In genomic region chr5:102678267-102679058, GRCh38 we compare ENCODE assay signal across 19 cellular contexts.
DNase-seq lines count a peak whose midpoint lies in the region; ATAC-seq and TF ChIP-seq lines count a peak whose summit lies in the region.
"Had no signal": no experiment of that assay in that cellular context is flagged by ENCODE, and none has a peak within 500 bp of the region (broad histone marks: within the 10 kb centered on the region; RNA-seq: fewer than 3 reads in every experiment).

No MANE protein-coding gene starts in this region.

- 71 to 73% methylated on average over 4 of the region's 4 CpGs for WGBS in GM23248 (ENCODE audit: low coverage in 1 of 2, low lambda C conversion rate in 2 of 2, missing lambda C conversion rate in 2 of 2), 2 experiments
- WGBS in mesenchymal stem cell = 88% methylated on average over 4 of the region's 4 CpGs
- 89 to 100% methylated on average over 2 to 4 of the region's 4 CpGs for WGBS in endodermal cell (ENCODE audit: insufficient coverage in 1 of 2, insufficient read length in 1 of 2), 2 experiments

- DNase-seq in GM23248 (peak; percentile 84), NCI-H446 (lab: John Stamatoyannopoulos, UW) (peak; percentile 62 to 85), cardiac fibroblast (ENCODE audit: low read depth in 2 of 2) (peak; percentile 23 to 70), mesenchymal stem cell (no peak), endodermal cell (no peak)
- DNase-seq: activated CD4-positive, alpha-beta T cell treated with anti-CD3 and anti-CD28 coated beads for 4 hours; activated naive CD4-positive, alpha-beta T cell treated with anti-CD3 and anti-CD28 coated beads, Interleukin-2, amount 10 ng/mL, durations not matched to agents 7 days and 5 days; activated T-cell treated with anti-CD3 and anti-CD28 coated beads for 4 hours; central memory CD4-positive, alpha-beta T cell; heart right ventricle; mucosa of descending colon; NK-92 treated with Interleukin-12 subunit alpha and Interleukin-12 subunit beta, amount 100 ng/mL, for 24 hours; SHP77 treated with DMSO at 0.1 percent for 48 hours; stimulated activated CD4-positive, alpha-beta T cell treated with anti-CD3 and anti-CD28 coated beads, Interleukin-2, amount 100 ng/mL, for 48 hours; T1000 had no signal

- H3K9me3 ChIP-seq in GM23248 (ENCODE audit: low read depth) (no peaks in the 10 kb centered on the region), mesenchymal stem cell (ENCODE audit: control insufficient read depth, low read length) (no peaks in the 10 kb centered on the region), endodermal cell (ENCODE audit: control insufficient read depth, low read length) (no peaks in the 10 kb centered on the region)
- H3K9me3 ChIP-seq: heart right ventricle, mucosa of descending colon, neutrophil had no signal

- no peaks in the 10 kb centered on the region for H4K20me1 ChIP-seq in GM23248 (ENCODE audit: insufficient read depth)

- H3K4me1 ChIP-seq in GM23248 (ENCODE audit: insufficient read depth) (peaks cover 27% of the 10 kb centered on the region), mesenchymal stem cell (ENCODE audit: control insufficient read depth, insufficient read depth, low read depth, low read length) (no peaks in the 10 kb centered on the region), endodermal cell (ENCODE audit: control insufficient read depth, insufficient read depth, low read length) (no peaks in the 10 kb centered on the region)
- H3K4me1 ChIP-seq: heart right ventricle had no signal

- H3K4me3 ChIP-seq in GM23248 = no peak overlapping the region; the same call in 1 of the 2 replicates
- H3K4me3 ChIP-seq in cardiac fibroblast (replicated peaks in 1 of 2; ENCODE audit: low read depth in 2 of 2, low read length in 2 of 2) = no peak overlapping the region
- H3K4me3 ChIP-seq in mesenchymal stem cell (ENCODE audit: insufficient read depth in 1 of 2, low read depth in 1 of 2, low read length in 2 of 2) = no peak overlapping the region
- H3K4me3 ChIP-seq in endodermal cell (ENCODE audit: low read length) = no peak overlapping the region
- H3K4me3 ChIP-seq: heart right ventricle, mucosa of descending colon had no signal

- H3K4me3 Mint-ChIP-seq in endodermal cell = no peak overlapping the region
- H3K4me3 Mint-ChIP-seq: activated naive CD4-positive, alpha-beta T cell treated with anti-CD3 and anti-CD28 coated beads, Interleukin-2, amount 10 ng/mL, durations not matched to agents 7 days and 5 days; CD14-positive monocyte had no signal

- H2BK15ac ChIP-seq in mesenchymal stem cell (ENCODE audit: low read depth, poor library complexity, severe bottlenecking) = no peak overlapping the region

- H3K79me1 ChIP-seq in mesenchymal stem cell (replicated peaks; ENCODE audit: low read length, poor library complexity, severe bottlenecking) = no peaks in the 10 kb centered on the region

- no peak overlapping the region for H3K23ac ChIP-seq in mesenchymal stem cell (ENCODE audit: low read length in 2 of 2)

- H2AFZ ChIP-seq in GM23248 (no peak overlapping the region), mesenchymal stem cell (ENCODE audit: low read depth, low read length) (no peak overlapping the region)

- no peaks in the 10 kb centered on the region for H3K36me3 ChIP-seq in GM23248 (ENCODE audit: low read depth)
- no peaks in the 10 kb centered on the region for H3K36me3 ChIP-seq in mesenchymal stem cell (ENCODE audit: control insufficient read depth in 1 of 2, insufficient read depth in 2 of 2, low read depth in 1 of 2, low read length in 2 of 2)
- no peaks in the 10 kb centered on the region for H3K36me3 ChIP-seq in endodermal cell (ENCODE audit: control insufficient read depth, insufficient read depth, low read length)
- H3K36me3 ChIP-seq: heart right ventricle, neutrophil had no signal

- ATAC-seq in HG03378 (IDR thresholded peaks at IDR 0.05; ENCODE audit: unreplicated experiment) (no peak), GM19023 (IDR thresholded peaks at IDR 0.05; ENCODE audit: unreplicated experiment) (no peak)
- ATAC-seq: heart right ventricle, mucosa of descending colon had no signal

- H3K9me3 Mint-ChIP-seq in endodermal cell = peaks cover 6% of the 10 kb centered on the region
- H3K9me3 Mint-ChIP-seq: activated naive CD4-positive, alpha-beta T cell treated with anti-CD3 and anti-CD28 coated beads, Interleukin-2, amount 10 ng/mL, durations not matched to agents 7 days and 5 days had no signal

- no peak overlapping the region for H2BK12ac ChIP-seq in mesenchymal stem cell (ENCODE audit: low read length in 2 of 2)

- H3K27ac Mint-ChIP-seq in endodermal cell = no peak overlapping the region
- H3K27ac Mint-ChIP-seq: activated naive CD4-positive, alpha-beta T cell treated with anti-CD3 and anti-CD28 coated beads, Interleukin-2, amount 10 ng/mL, durations not matched to agents 7 days and 5 days; CD14-positive monocyte had no signal

- H3K9ac ChIP-seq in GM23248 (no peak overlapping the region), mesenchymal stem cell (ENCODE audit: low read length) (peak overlapping the region; percentile 58), endodermal cell (ENCODE audit: extremely low read depth, low read length, poor library complexity, severe bottlenecking) (no peak overlapping the region)

- no peak overlapping the region for H3K4ac ChIP-seq in mesenchymal stem cell (ENCODE audit: low read depth in 1 of 2, low read length in 2 of 2)

- no peak overlapping the region for H3K18ac ChIP-seq in mesenchymal stem cell (ENCODE audit: low read depth in 1 of 2, low read length in 2 of 2)

- no peaks in the 10 kb centered on the region for H3K27me3 Mint-ChIP-seq in endodermal cell (ENCODE audit: insufficient read depth)
- H3K27me3 Mint-ChIP-seq: activated naive CD4-positive, alpha-beta T cell treated with anti-CD3 and anti-CD28 coated beads, Interleukin-2, amount 10 ng/mL, durations not matched to agents 7 days and 5 days had no signal

- no peak overlapping the region for H2AK5ac ChIP-seq in mesenchymal stem cell (ENCODE audit: low read length, severe bottlenecking)

- no peak overlapping the region for H3K14ac ChIP-seq in mesenchymal stem cell (ENCODE audit: low read length in 2 of 2)

- in situ Hi-C loops in GM23248 (cut with MboI) = no loop called here

- H3K27ac ChIP-seq in GM23248 = no peak overlapping the region
- H3K27ac ChIP-seq in mesenchymal stem cell (ENCODE audit: low read length, poor library complexity, severe bottlenecking) = no peak overlapping the region
- H3K27ac ChIP-seq in endodermal cell (ENCODE audit: low read depth, low read length) = no peak overlapping the region
- H3K27ac ChIP-seq: heart right ventricle, neutrophil had no signal

- H3K4me2 ChIP-seq in GM23248 (ENCODE audit: unreplicated experiment) = peak overlapping the region; percentile 21
- no peak overlapping the region for H3K4me2 ChIP-seq in mesenchymal stem cell (ENCODE audit: low read length, poor library complexity, severe bottlenecking)

- H3K79me2 ChIP-seq in GM23248 (ENCODE audit: insufficient read depth) = no peaks in the 10 kb centered on the region

- H3K4me1 Mint-ChIP-seq in endodermal cell = no peaks in the 10 kb centered on the region
- H3K4me1 Mint-ChIP-seq: activated naive CD4-positive, alpha-beta T cell treated with anti-CD3 and anti-CD28 coated beads, Interleukin-2, amount 10 ng/mL, durations not matched to agents 7 days and 5 days; CD14-positive monocyte had no signal

- peaks cover 11% of the 10 kb centered on the region; the same call in 1 of the 2 replicates for H3F3A ChIP-seq in GM23248 (ENCODE audit: insufficient read depth)

- no peak overlapping the region for H4K8ac ChIP-seq in mesenchymal stem cell (ENCODE audit: low read length)

- no peak overlapping the region for H2BK120ac ChIP-seq in mesenchymal stem cell (ENCODE audit: low read depth, low read length)

- TF ChIP-seq CTCF in cardiac fibroblast (IDR thresholded peaks at IDR 0.05; ENCODE audit: low read depth, low read length) = no peak
- no peak for TF ChIP-seq CTCF in endodermal cell (conservative IDR thresholded peaks at IDR 0.05)

- no peak overlapping the region for H4K91ac ChIP-seq in mesenchymal stem cell (ENCODE audit: low read length)

- no peaks in the 10 kb centered on the region for H3K27me3 ChIP-seq in GM23248 (replicated peaks; ENCODE audit: insufficient read depth)
- H3K27me3 ChIP-seq in mesenchymal stem cell (ENCODE audit: control insufficient read depth in 1 of 2, insufficient read depth in 1 of 2, low read length in 2 of 2) = no peaks in the 10 kb centered on the region
- H3K27me3 ChIP-seq in endodermal cell (ENCODE audit: control insufficient read depth, insufficient read depth, low read length, poor library complexity, severe bottlenecking) = no peaks in the 10 kb centered on the region
- H3K27me3 ChIP-seq: heart right ventricle, neutrophil had no signal

- H3K9me2 ChIP-seq in GM23248 (ENCODE audit: insufficient read depth) = no peaks in the 10 kb centered on the region

- no peak overlapping the region for H2BK5ac ChIP-seq in mesenchymal stem cell (ENCODE audit: low read depth, low read length, poor library complexity, severe bottlenecking)

- no peaks in the 10 kb centered on the region for H3K36me3 Mint-ChIP-seq in endodermal cell (ENCODE audit: low read depth)
- H3K36me3 Mint-ChIP-seq: activated naive CD4-positive, alpha-beta T cell treated with anti-CD3 and anti-CD28 coated beads, Interleukin-2, amount 10 ng/mL, durations not matched to agents 7 days and 5 days; CD14-positive monocyte had no signal

Comparison
In these comparisons a context has a peak if more than half of its experiments do, and no peak if none do; other contexts are left out.
1. DNase-seq: peak in GM23248 (single experiment), NCI-H446 (2 of 2) and cardiac fibroblast (2 of 2); none in mesenchymal stem cell (single experiment) and endodermal cell (single experiment).